Comparison of ENCODE assay signal across 7 cellular contexts in the genomic region with DNA sequence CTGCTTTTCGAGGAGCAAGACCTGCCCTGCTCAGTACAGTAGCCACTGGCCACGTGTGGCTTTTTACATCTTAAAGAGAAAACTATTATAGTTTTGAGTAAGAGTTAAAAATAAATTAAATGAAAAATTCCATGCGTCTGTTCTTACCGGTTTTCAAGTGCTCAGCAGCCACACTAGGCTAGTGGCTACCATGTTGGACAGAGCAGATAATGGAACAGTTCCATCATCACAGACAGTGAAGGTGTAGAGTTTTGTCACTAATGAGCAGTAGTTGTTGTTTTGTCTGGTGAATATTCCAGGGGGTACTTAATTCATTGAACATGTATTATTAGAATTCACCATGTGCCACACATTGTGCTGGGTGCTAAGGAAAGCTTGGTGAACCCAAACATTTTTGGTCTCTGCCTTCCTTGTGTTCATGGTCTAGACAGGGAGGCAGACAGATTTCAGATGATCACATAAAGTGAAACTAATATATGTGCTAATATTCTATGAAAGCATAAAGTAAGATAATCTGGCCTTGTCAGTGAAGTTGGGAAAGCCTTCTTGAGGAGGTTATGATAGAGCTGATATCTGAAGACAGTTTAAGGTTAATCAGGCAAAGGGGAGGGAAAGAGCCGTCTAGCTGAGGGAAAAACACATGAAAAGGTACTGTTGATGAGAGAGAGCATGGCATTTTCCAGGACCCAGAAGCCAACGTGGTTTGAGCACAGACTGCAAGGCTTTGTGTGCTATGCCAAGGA. TPM values are rescaled to one million over a fixed set of nuclear protein-coding genes. Genes with fewer than 3 reads are reported as not detected.
DNase-seq lines count a peak whose midpoint lies in the region; ATAC-seq and TF ChIP-seq lines count a peak whose summit lies in the region.

No MANE protein-coding gene starts in this region.

- H3K27ac Mint-ChIP-seq in GM23338: peak overlapping the region; percentile 94; the same call in 1 of the 2 replicates

- H3K4me2 ChIP-seq in GM23338: peak overlapping the region; percentile 85
- peak overlapping the region; percentile 93 for H3K4me2 ChIP-seq in skeletal muscle satellite cell (ENCODE audit: low read length)

- ATAC-seq in GM23338 (no peak), GM21515 (IDR thresholded peaks at IDR 0.05; ENCODE audit: unreplicated experiment) (no peak), GM19328 (IDR thresholded peaks at IDR 0.05; ENCODE audit: unreplicated experiment) (no peak)

- H2AFZ ChIP-seq in GM23338: peak overlapping the region; percentile 94

- peak overlapping the region; percentile 90 for H3K9ac ChIP-seq in skeletal muscle satellite cell (ENCODE audit: low read depth, low read length)

- H3K9me3 Mint-ChIP-seq in GM23338: no peaks in the 10 kb centered on the region

- H3K4me1 Mint-ChIP-seq in GM23338: peaks cover 14% of the 10 kb centered on the region

- H3K9me3 ChIP-seq in SJCRH30 (replicated peaks) (no peaks in the 10 kb centered on the region), skeletal muscle satellite cell (replicated peaks; ENCODE audit: low read length) (no peaks in the 10 kb centered on the region)

- H3K27me3 ChIP-seq in GM23338 (ENCODE audit: insufficient read depth): peaks cover 19% of the 10 kb centered on the region; the same call in 1 of the 2 replicates
- H3K27me3 ChIP-seq in SJCRH30: no peaks in the 10 kb centered on the region
- H3K27me3 ChIP-seq in skeletal muscle satellite cell (ENCODE audit: control insufficient read depth, insufficient read depth, low read length): peaks cover 7% of the 10 kb centered on the region

- H3K27me3 Mint-ChIP-seq in GM23338 (ENCODE audit: insufficient read depth, low read depth, poor library complexity): peaks cover 6% of the 10 kb centered on the region

- H3K4me3 ChIP-seq in GM23338 (peak overlapping the region; percentile 98), SJCRH30 (peak overlapping the region; percentile 93), fibroblast of the aortic adventitia (ENCODE audit: low read depth, low read length) (peak overlapping the region; percentile 94), skeletal muscle satellite cell (ENCODE audit: low read length) (peak overlapping the region; percentile 97)

- H3K4me1 ChIP-seq in GM23338 (ENCODE audit: insufficient read depth) (peaks cover 10% of the 10 kb centered on the region; the same call in 1 of the 2 replicates), SJCRH30 (peaks cover 9% of the 10 kb centered on the region; the same call in 1 of the 2 replicates), skeletal muscle satellite cell (ENCODE audit: control insufficient read depth, insufficient read depth, low read length) (peaks cover 11% of the 10 kb centered on the region)

- H3K9me2 ChIP-seq in GM23338 (ENCODE audit: insufficient read depth): no peaks in the 10 kb centered on the region

- 0 out of 2 replicates have a peak, but pooled peaks cover 3% of the 10 kb centered on the region for H3F3A ChIP-seq in GM23338 (replicated peaks; ENCODE audit: low read depth)

- peak overlapping the region; percentile 94 for H3K4me3 Mint-ChIP-seq in GM23338

- H3K27ac ChIP-seq in GM23338 (ENCODE audit: low read depth) (peak overlapping the region; percentile 95), SJCRH30 (peak overlapping the region; percentile 77; the same call in 1 of the 2 replicates)

- TF ChIP-seq CTCF in GM23338 (conservative IDR thresholded peaks at IDR 0.05; ENCODE audit: low read depth in 2 of 2): no peak
- no peak for TF ChIP-seq CTCF in fibroblast of the aortic adventitia (IDR thresholded peaks at IDR 0.05; ENCODE audit: insufficient read depth, low read length)

- no peaks in the 10 kb centered on the region; the same call in 2 of the 3 replicates for H3K36me3 Mint-ChIP-seq in GM23338 (ENCODE audit: low read depth)

- H3K79me2 ChIP-seq in GM23338 (replicated peaks; ENCODE audit: insufficient read depth): peaks cover 58% of the 10 kb centered on the region

- no peaks in the 10 kb centered on the region for H3K36me3 ChIP-seq in GM23338 (ENCODE audit: insufficient read depth)
- H3K36me3 ChIP-seq in SJCRH30: no peaks in the 10 kb centered on the region
- no peaks in the 10 kb centered on the region for H3K36me3 ChIP-seq in skeletal muscle satellite cell (ENCODE audit: insufficient read depth, low read length)

- DNase-seq in GM23338 (ENCODE audit: low spot score) (no peak), SJCRH30 (peak in 1 of 2 experiments; percentile 15), fibroblast of the aortic adventitia (ENCODE audit: low read depth) (peak; percentile 2)
- no peak for DNase-seq in stimulated activated CD4-positive, alpha-beta T cell treated with anti-CD3 and anti-CD28 coated beads, Interleukin-4, amount 100 ng/mL, for 24 hours

- H4K20me1 ChIP-seq in GM23338 (replicated peaks; ENCODE audit: insufficient read depth): peaks cover 10% of the 10 kb centered on the region; the same call in 1 of the 2 replicates

TF ChIP-seq in GM23338, 12 proteins besides CTCF, POLR2A, EP300 and RAD21:
- TF ChIP-seq ZNF331 (CRISPR knock-in tag; IDR thresholded peaks at IDR 0.05; ENCODE audit: low read depth) (no peak), EZH2phosphoT487 (IDR thresholded peaks at IDR 0.05; ENCODE audit: unreplicated experiment) (no peak), STAT1 (IDR thresholded peaks at IDR 0.05; ENCODE audit: unreplicated experiment) (no peak), NANOG (IDR thresholded peaks at IDR 0.05; ENCODE audit: borderline replicate concordance) (no peak), CREB1 (CRISPR knock-in tag; IDR thresholded peaks at IDR 0.05; ENCODE audit: low read depth) (no peak), POLR2AphosphoS5 (IDR thresholded peaks at IDR 0.05; ENCODE audit: low read depth) (no peak), JUNB (IDR thresholded peaks at IDR 0.05; ENCODE audit: unreplicated experiment) (no peak), ZNF114 (CRISPR knock-in tag; IDR thresholded peaks at IDR 0.05) (no peak)
- TF ChIP-seq, protein P1, sequence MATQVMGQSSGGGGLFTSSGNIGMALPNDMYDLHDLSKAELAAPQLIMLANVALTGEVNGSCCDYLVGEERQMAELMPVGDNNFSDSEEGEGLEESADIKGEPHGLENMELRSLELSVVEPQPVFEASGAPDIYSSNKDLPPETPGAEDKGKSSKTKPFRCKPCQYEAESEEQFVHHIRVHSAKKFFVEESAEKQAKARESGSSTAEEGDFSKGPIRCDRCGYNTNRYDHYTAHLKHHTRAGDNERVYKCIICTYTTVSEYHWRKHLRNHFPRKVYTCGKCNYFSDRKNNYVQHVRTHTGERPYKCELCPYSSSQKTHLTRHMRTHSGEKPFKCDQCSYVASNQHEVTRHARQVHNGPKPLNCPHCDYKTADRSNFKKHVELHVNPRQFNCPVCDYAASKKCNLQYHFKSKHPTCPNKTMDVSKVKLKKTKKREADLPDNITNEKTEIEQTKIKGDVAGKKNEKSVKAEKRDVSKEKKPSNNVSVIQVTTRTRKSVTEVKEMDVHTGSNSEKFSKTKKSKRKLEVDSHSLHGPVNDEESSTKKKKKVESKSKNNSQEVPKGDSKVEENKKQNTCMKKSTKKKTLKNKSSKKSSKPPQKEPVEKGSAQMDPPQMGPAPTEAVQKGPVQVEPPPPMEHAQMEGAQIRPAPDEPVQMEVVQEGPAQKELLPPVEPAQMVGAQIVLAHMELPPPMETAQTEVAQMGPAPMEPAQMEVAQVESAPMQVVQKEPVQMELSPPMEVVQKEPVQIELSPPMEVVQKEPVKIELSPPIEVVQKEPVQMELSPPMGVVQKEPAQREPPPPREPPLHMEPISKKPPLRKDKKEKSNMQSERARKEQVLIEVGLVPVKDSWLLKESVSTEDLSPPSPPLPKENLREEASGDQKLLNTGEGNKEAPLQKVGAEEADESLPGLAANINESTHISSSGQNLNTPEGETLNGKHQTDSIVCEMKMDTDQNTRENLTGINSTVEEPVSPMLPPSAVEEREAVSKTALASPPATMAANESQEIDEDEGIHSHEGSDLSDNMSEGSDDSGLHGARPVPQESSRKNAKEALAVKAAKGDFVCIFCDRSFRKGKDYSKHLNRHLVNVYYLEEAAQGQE (IDR thresholded peaks at IDR 0.05; ENCODE audit: unreplicated experiment): no peak
TF ChIP-seq in GM23338: peak in this region for 0.

RNA-seq across cellular contexts. Expression of a gene that starts 1.4 kb away (rescaled TPM):
- total RNA-seq in GM23338 (2014; rRNA removed; shearing (Covaris generic)): 65.7 and 66.8 TPM in 2 replicates
- 35.0 and 38.8 TPM in 2 replicates for polyA plus RNA-seq in GM23338 (2016; fragmentation: Nextera tagmentation; extraction: Ambion mirVana)
- 63.8 and 72.8 TPM in 2 replicates for total RNA-seq in SJCRH30 (2014; rRNA removed; shearing (Covaris generic))
- total RNA-seq in fibroblast of the aortic adventitia (ENCODE audit: low replicate concordance): 15.0 and 28.2 TPM in 2 replicates
- 13.2 and 13.5 TPM in 2 replicates for total RNA-seq in skeletal muscle satellite cell (2012; rRNA removed)
